In the genomic region with DNA sequence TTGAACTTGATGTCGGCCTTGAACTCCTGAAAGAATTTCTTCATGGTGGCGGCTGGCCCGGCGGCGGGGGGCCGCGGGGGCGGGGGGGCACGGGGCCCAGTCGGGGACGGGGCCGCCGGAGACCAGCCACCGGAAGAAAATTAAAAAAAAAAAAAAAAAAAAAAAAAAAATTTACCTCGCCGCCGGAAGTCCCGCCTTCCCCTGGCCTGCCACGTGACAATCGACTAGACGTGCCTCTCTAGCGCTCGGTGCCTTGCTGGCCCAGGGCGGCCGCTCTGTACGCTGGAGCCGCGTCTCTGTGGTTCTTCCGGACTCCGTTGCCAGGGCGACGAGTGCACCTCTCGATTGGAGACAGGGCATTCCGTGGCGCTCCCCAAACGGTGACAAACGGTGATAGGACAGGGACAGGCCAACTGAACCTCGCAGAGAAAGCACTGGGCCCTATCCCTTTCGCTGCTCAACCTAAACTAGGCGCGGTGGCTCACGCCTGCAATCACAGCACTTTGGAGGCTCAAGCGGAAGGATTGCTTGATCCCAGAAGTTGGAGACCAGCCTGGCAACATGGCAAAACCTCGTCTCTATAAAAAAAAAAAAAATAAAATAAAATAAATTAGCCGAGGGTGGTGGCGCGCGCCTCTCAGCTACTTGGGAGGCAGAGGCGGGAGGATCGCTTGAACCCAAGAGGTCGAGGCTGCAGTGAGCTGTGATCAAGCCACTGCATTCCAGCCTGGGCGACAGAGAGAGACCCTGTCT, we compare ENCODE assay signal across 8 cellular contexts. TPM values are rescaled to one million over a fixed set of nuclear protein-coding genes. Genes with fewer than 3 reads are reported as not detected.
A peak's percentile ranks its signal among the peaks of the same experiment; 100 is the strongest.
DNase-seq lines count a peak whose midpoint lies in the region; ATAC-seq and TF ChIP-seq lines count a peak whose summit lies in the region.

A gene with protein sequence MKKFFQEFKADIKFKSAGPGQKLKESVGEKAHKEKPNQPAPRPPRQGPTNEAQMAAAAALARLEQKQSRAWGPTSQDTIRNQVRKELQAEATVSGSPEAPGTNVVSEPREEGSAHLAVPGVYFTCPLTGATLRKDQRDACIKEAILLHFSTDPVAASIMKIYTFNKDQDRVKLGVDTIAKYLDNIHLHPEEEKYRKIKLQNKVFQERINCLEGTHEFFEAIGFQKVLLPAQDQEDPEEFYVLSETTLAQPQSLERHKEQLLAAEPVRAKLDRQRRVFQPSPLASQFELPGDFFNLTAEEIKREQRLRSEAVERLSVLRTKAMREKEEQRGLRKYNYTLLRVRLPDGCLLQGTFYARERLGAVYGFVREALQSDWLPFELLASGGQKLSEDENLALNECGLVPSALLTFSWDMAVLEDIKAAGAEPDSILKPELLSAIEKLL (minus strand): TSS at position 141 of the 753 bp plus-strand sequence. CDS start 97 bp downstream, at position 44.

- TF ChIP-seq POLR2A in GM19193 (IDR thresholded peaks at IDR 0.05; ENCODE audit: extremely low read depth, insufficient read depth, insufficient read length), result peak; percentile 42

- peak within 1 kb of the TSS; percentile 98 for H3K4me3 Mint-ChIP-seq in chondrocyte (ENCODE audit: unreplicated experiment)

- TF ChIP-seq CTCF in AG09319 (IDR thresholded peaks at IDR 0.05; ENCODE audit: low read depth, low read length) (no peak), chondrocyte (IDR thresholded peaks at IDR 0.05) (no peak), kidney epithelial cell (IDR thresholded peaks at IDR 0.05; ENCODE audit: insufficient read depth, low read length, poor library complexity, severe bottlenecking) (no peak)

- H3K27me3 Mint-ChIP-seq in chondrocyte (ENCODE audit: low read depth), result no peaks in the 10 kb centered on the region

- DNase-seq in AG09319 (ENCODE audit: extremely low read depth, low read depth) (peak; percentile 98), NCI-H510A treated with DMSO at 0.1 percent for 48 hours (lab: John Stamatoyannopoulos, UW) (peak; percentile 98), chondrocyte (ENCODE audit: low spot score) (no peak), kidney epithelial cell (ENCODE audit: low read depth) (peak; percentile 94)
- peak; percentile 91 to 97 for DNase-seq in activated CD4-positive, alpha-beta T cell treated with anti-CD3 and anti-CD28 coated beads for 24 hours (ENCODE audit: low read depth in 2 of 2)
- DNase-seq in stimulated activated CD4-positive, alpha-beta T cell treated with anti-CD3 and anti-CD28 coated beads, Interleukin-15, amount 100 ng/mL, for 48 hours (ENCODE audit: low read depth in 2 of 2), result peak; percentile 97 to 98

- H3K36me3 ChIP-seq in kidney epithelial cell (ENCODE audit: control insufficient read depth, insufficient read depth, low read length), result no peaks in the 10 kb centered on the region

- peaks cover 26% of the 10 kb centered on the region for H3K4me1 Mint-ChIP-seq in chondrocyte (ENCODE audit: low read depth)

- H3K27me3 ChIP-seq in kidney epithelial cell (ENCODE audit: control insufficient read depth, insufficient read depth, low read length), result no peaks in the 10 kb centered on the region

- peak; percentile 91 for ATAC-seq in HG03439 (IDR thresholded peaks at IDR 0.05; ENCODE audit: unreplicated experiment)

- no peaks in the 10 kb centered on the region for H3K9me3 Mint-ChIP-seq in chondrocyte (ENCODE audit: low read depth)

- peaks cover 2% of the 10 kb centered on the region for H3K36me3 Mint-ChIP-seq in chondrocyte (ENCODE audit: low read depth)

- peak within 1 kb of the TSS; percentile 65 for H3K4me3 ChIP-seq in kidney epithelial cell (ENCODE audit: low read depth, low read length)

- H3K27ac Mint-ChIP-seq in chondrocyte (ENCODE audit: unreplicated experiment), result peak within 1 kb of the TSS; percentile 99

RNA-seq across cellular contexts. Expression of the gene that starts here (rescaled TPM):
- 83.7 to 90.2 TPM (median 86.9 TPM) in 3 replicates for total RNA-seq in chondrocyte
- total RNA-seq in kidney epithelial cell, result 62.3 and 66.0 TPM in 2 replicates
